ENCODE assay signal across 11 cellular contexts in the genomic region with DNA sequence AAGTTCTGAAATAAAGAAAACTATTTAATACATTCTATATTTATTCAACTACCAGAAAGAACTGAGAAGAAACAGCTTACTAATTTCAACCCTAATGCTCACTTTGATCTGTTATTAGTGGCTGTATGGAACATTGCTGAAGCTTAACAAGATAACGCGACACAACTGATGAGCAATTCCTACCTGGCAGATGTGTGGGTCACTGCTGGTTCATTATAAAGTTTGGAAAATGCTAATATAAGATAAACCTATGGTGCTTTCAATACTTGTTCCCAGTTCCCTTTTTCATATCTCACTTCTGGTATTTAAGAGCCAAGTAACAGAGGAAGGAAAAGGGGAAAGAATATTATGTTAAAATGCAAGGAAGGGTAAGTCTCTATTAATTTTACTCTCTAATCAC. TPM values are rescaled to one million over a fixed set of nuclear protein-coding genes. Genes with fewer than 3 reads are reported as not detected.
DNase-seq lines count a peak whose midpoint lies in the region; ATAC-seq, FAIRE-seq and TF ChIP-seq lines count a peak whose summit lies in the region.
"Had no signal": no experiment of that assay in that cellular context is flagged by ENCODE, and none has a peak within 500 bp of the region (broad histone marks: within the 10 kb centered on the region; RNA-seq: fewer than 3 reads in every experiment).

No MANE protein-coding gene starts in this region.

- no peak overlapping the region for H2BK120ac ChIP-seq in neuronal stem cell (ENCODE audit: low read depth, low read length)

- no peak overlapping the region for H2BK15ac ChIP-seq in neuronal stem cell (ENCODE audit: low read length)

- no peak overlapping the region for H4K91ac ChIP-seq in neuronal stem cell (ENCODE audit: low read depth, low read length, poor library complexity)

- no peaks in the 10 kb centered on the region; the same call in 1 of the 2 replicates for H4K20me1 ChIP-seq in K562 (replicated peaks; ENCODE audit: control insufficient read depth, insufficient read depth, low read length)

- H3K79me1 ChIP-seq in neuronal stem cell (ENCODE audit: low read depth, low read length) = peaks cover 1% of the 10 kb centered on the region

- no peak overlapping the region for H4K8ac ChIP-seq in neuronal stem cell (ENCODE audit: low read depth, low read length)

- intact Hi-C loops in K562 (cut with micrococcal nuclease) (no loop called here), breast epithelium (cut with DNase I; ENCODE audit: low total_unique reads) (no loop called here)

- no peaks in the 10 kb centered on the region for H3K9me3 ChIP-seq in K562 (replicated peaks; ENCODE audit: control insufficient read depth, insufficient read depth, low read depth, low read length)
- no peaks in the 10 kb centered on the region for H3K9me3 ChIP-seq in neuronal stem cell (replicated peaks in 1 of 2; ENCODE audit: control insufficient read depth in 2 of 2, insufficient read depth in 1 of 2, low read depth in 1 of 2, low read length in 2 of 2)
- H3K9me3 ChIP-seq in breast epithelium = no peaks in the 10 kb centered on the region

- H3K9me1 ChIP-seq in K562 (ENCODE audit: control insufficient read depth, insufficient read depth, low read length) = no peaks in the 10 kb centered on the region

- POLR2A ChIA-PET in K562 (lab: Yijun Ruan, JAX) = interaction anchor here (0.6 to 5.7 kb wide), 3 partner anchors 10 to 1858 kb away, joined by 5 to 40 read pairs (median 5); a partner anchor contains a TSS

- no peak for TF ChIP-seq POLR2A in K562 (conservative IDR thresholded peaks at IDR 0.05)
- no peak for TF ChIP-seq POLR2A in breast epithelium (IDR thresholded peaks at IDR 0.05)

- no peak for TF ChIP-seq EP300 in K562 (IDR thresholded peaks at IDR 0.05; ENCODE audit: low read length)

- no peak overlapping the region for H3K4ac ChIP-seq in neuronal stem cell (ENCODE audit: low read length)

- H2BK12ac ChIP-seq in neuronal stem cell (ENCODE audit: low read length) = no peak overlapping the region

- H3K79me2 ChIP-seq in K562 (ENCODE audit: control insufficient read depth, insufficient read depth, low read length) = peaks cover 96% of the 10 kb centered on the region

- peaks cover 0 to 19% of the 10 kb centered on the region in 2 experiments; a peak in 3 of 5 replicates for H3K4me1 ChIP-seq in K562 (replicated peaks in 1 of 2; ENCODE audit: control insufficient read depth in 2 of 2, insufficient read depth in 2 of 2, low read length in 2 of 2)
- H3K4me1 ChIP-seq in neuronal stem cell (ENCODE audit: control insufficient read depth in 2 of 2, insufficient read depth in 1 of 2, low read depth in 1 of 2, low read length in 2 of 2) = no peaks in the 10 kb centered on the region
- H3K4me1 ChIP-seq in breast epithelium = no peaks in the 10 kb centered on the region

- CTCF ChIA-PET in K562 (lab: Yijun Ruan, JAX; ENCODE audit: low intra/inter-chr PET ratio) = no interaction called here

- H2BK5ac ChIP-seq in neuronal stem cell (ENCODE audit: low read length) = no peak overlapping the region

- no peak overlapping the region for H3K23ac ChIP-seq in neuronal stem cell (ENCODE audit: low read depth, low read length, poor library complexity)

- no peak overlapping the region for H3K27ac ChIP-seq in K562 (ENCODE audit: extremely low read depth, low read depth, low read length)
- no peak overlapping the region for H3K27ac ChIP-seq in neuronal stem cell (replicated peaks; ENCODE audit: low read length)
- no peak overlapping the region for H3K27ac ChIP-seq in breast epithelium

- no peak overlapping the region for H3K4me3 ChIP-seq in K562
- H3K4me3 ChIP-seq in neuronal stem cell (ENCODE audit: low read length in 2 of 2) = no peak overlapping the region
- H3K4me3 ChIP-seq in breast epithelium = no peak overlapping the region

- no peak overlapping the region for H3K14ac ChIP-seq in neuronal stem cell (ENCODE audit: low read length)

- no peak overlapping the region for H2AK5ac ChIP-seq in neuronal stem cell (ENCODE audit: low read depth, low read length)

- peaks cover 96% of the 10 kb centered on the region for H3K36me3 ChIP-seq in K562 (ENCODE audit: control insufficient read depth, insufficient read depth, low read length)
- peaks cover 8 to 17% of the 10 kb centered on the region in 2 donors for H3K36me3 ChIP-seq in neuronal stem cell (replicated peaks in 1 of 2; ENCODE audit: control insufficient read depth in 2 of 2, insufficient read depth in 2 of 2, low read length in 2 of 2)
- no peaks in the 10 kb centered on the region for H3K36me3 ChIP-seq in breast epithelium

- 94% methylated on average over 2 of the region's 2 CpGs for WGBS in K562 (ENCODE audit: insufficient coverage, low coverage, missing lambda C conversion rate)
- WGBS in neuronal stem cell (ENCODE audit: extremely low coverage in 2 of 2, insufficient read length in 2 of 2, insufficient replicate concordance in 1 of 2), 2 donors = no CpG with 5 or more reads among the region's 2 CpGs

- in situ Hi-C loops in K562 (cut with MboI) = no loop called here

- no TSS peak for BruUV-seq in K562 (replicated peaks; lab: Mats Ljungman, UMichigan)

- no peak overlapping the region for H3K9ac ChIP-seq in K562 (ENCODE audit: insufficient read depth in 1 of 2, low read depth in 2 of 2, low read length in 2 of 2)
- no peak overlapping the region for H3K9ac ChIP-seq in neuronal stem cell (ENCODE audit: low read depth, low read length, poor library complexity)

- TF ChIP-seq CTCF in K562 (IDR thresholded peaks at IDR 0.05 in 2 of 3, conservative IDR thresholded peaks at IDR 0.05 in 1 of 3; ENCODE audit: insufficient read depth in 2 of 3, low read depth in 1 of 3, low read length in 3 of 3) (no peak), breast epithelium (IDR thresholded peaks at IDR 0.05) (no peak), D721Med (IDR thresholded peaks at IDR 0.05; ENCODE audit: insufficient read depth, missing control alignments) (no peak)

- no peak overlapping the region for H2AFZ ChIP-seq in K562 (ENCODE audit: low read depth, low read length)
- no peak overlapping the region for H2AFZ ChIP-seq in neuronal stem cell (ENCODE audit: low read length)

- TF ChIP-seq RAD21 in K562 (CRISPR knock-in tag; conservative IDR thresholded peaks at IDR 0.05 in 1 of 2, IDR thresholded peaks at IDR 0.05 in 1 of 2) = no peak

- H3K18ac ChIP-seq in neuronal stem cell (ENCODE audit: low read length) = no peak overlapping the region

- peak; percentile 80 for FAIRE-seq in GM18507 (lab: Jason Lieb, UNC)
- FAIRE-seq in K562 (lab: Jason Lieb, UNC) = no peak
- FAIRE-seq in D721Med (lab: Jason Lieb, UNC) = no peak

- H3K27me3 ChIP-seq in K562 (ENCODE audit: control insufficient read depth in 2 of 2, insufficient read depth in 2 of 2, low read length in 2 of 2) (no peaks in the 10 kb centered on the region), neuronal stem cell (ENCODE audit: control insufficient read depth in 3 of 3, insufficient read depth in 3 of 3, low read depth in 1 of 3, low read length in 3 of 3) (no peaks in the 10 kb centered on the region), breast epithelium (no peaks in the 10 kb centered on the region)

- DNase-seq in GM18507 (ENCODE audit: extremely low spot score, insufficient read length, low read depth) = no peak
- DNase-seq in K562 (ENCODE audit: extremely low read depth in 1 of 4, low spot score in 3 of 4) = no peak
- DNase-seq in neuronal stem cell (ENCODE audit: low spot score) = no peak
- DNase-seq in breast epithelium (ENCODE audit: low spot score in 2 of 2) = no peak
- DNase-seq in D721Med (ENCODE audit: insufficient read length, low spot score) = no peak
- DNase-seq in C1 segment of cervical spinal cord (lab: John Stamatoyannopoulos, UW) = no peak
- DNase-seq: mammary epithelial cell; stimulated activated CD4-positive, alpha-beta T cell treated with anti-CD3 and anti-CD28 coated beads, Interleukin-4, amount 100 ng/mL, for 1 hour had no signal

- H3K4me2 ChIP-seq in K562 (ENCODE audit: insufficient read depth, low read length) (no peak overlapping the region), neuronal stem cell (ENCODE audit: insufficient read depth, low read length, poor library complexity, severe bottlenecking) (no peak overlapping the region)

- ATAC-seq in GM21515 (IDR thresholded peaks at IDR 0.05; ENCODE audit: unreplicated experiment) = peak; percentile 63
- ATAC-seq in HG03280 (IDR thresholded peaks at IDR 0.05; ENCODE audit: unreplicated experiment) = peak; percentile 46
- no peak for ATAC-seq in K562
- ATAC-seq: activated naive CD4-positive, alpha-beta T cell treated with anti-CD3 and anti-CD28 coated beads, Interleukin-2, amount 50 U/mL, for 72 hours had no signal

TF ChIP-seq in K562, 482 proteins besides CTCF, POLR2A, EP300 and RAD21:
- TF ChIP-seq KDM4B (IDR thresholded peaks at IDR 0.05; ENCODE audit: borderline replicate concordance in 2 of 2, low read depth in 1 of 2) (no peak), TCF3 (CRISPR knock-in tag; IDR thresholded peaks at IDR 0.05) (no peak), SPI1 (IDR thresholded peaks at IDR 0.05; ENCODE audit: borderline replicate concordance, low read depth, low read length) (peak; percentile 25; the same call in 1 of the 2 replicates), BMI1 (IDR thresholded peaks at IDR 0.05; ENCODE audit: low read length) (no peak), ADNP (tag; IDR thresholded peaks at IDR 0.05) (no peak)

RNA-seq across cellular contexts. Expression of a gene that starts 10.5 kb away (rescaled TPM):
- 294 and 379 TPM in 2 replicates for total RNA-seq in K562 (2011; cell fraction: chromatin; rRNA removed; ENCODE audit: low replicate concordance)
- total RNA-seq in K562 (2011; cell fraction: nucleolus; rRNA removed) = 320 and 363 TPM in 2 replicates
- total RNA-seq in K562 (2011; cell fraction: nucleoplasm; rRNA removed) = 387 and 390 TPM in 2 replicates
- total RNA-seq in K562 (2014; rRNA removed) = 113 and 115 TPM in 2 replicates
- 187 and 206 TPM in 2 replicates for total RNA-seq in K562 (2014; rRNA removed; fragmentation: Illumina TruSeq; extraction: Trizol)
- 201 and 205 TPM in 2 replicates for total RNA-seq in K562 (2015; rRNA removed; fragmentation: Illumina TruSeq; extraction: Trizol)
- 162 and 170 TPM in 2 replicates for total RNA-seq in K562 (2021)
- 148 and 304 TPM in 2 replicates for polyA plus RNA-seq in K562 (2011; rRNA removed)
- 120 and 135 TPM in 2 replicates for polyA plus RNA-seq in K562 (2011; cell fraction: cytosol; rRNA removed)
- 81.1 and 102 TPM in 2 replicates for polyA plus RNA-seq in K562 (2011; cell fraction: nucleus; rRNA removed)
- 217 and 283 TPM in 2 replicates for polyA plus RNA-seq in K562 (2012)
- 148 and 160 TPM in 2 replicates for polyA plus RNA-seq in K562 (2014; fragmentation: Illumina TruSeq; extraction: Trizol)
- 100 to 1,000 TPM; 350 to 403 TPM for polyA plus RNA-seq in K562 (2014; fragmentation: Nextera tagmentation; extraction: Ambion mirVana)
- 137 and 141 TPM in 2 replicates for polyA plus RNA-seq in K562 (2014; rRNA removed)
- polyA minus RNA-seq in K562 (2011; rRNA and poly(A)+ RNA removed) = 161 and 254 TPM in 2 replicates
- polyA minus RNA-seq in K562 (2011; cell fraction: cytosol; rRNA and poly(A)+ RNA removed) = 100 and 143 TPM in 2 replicates
- polyA minus RNA-seq in K562 (2011; cell fraction: nucleus; rRNA and poly(A)+ RNA removed) = 156 and 191 TPM in 2 replicates
- 63.6 TPM for polyA plus RNA-seq in neuronal stem cell (2013, experiment 1 of 2)
- polyA plus RNA-seq in neuronal stem cell (2013, experiment 2 of 2) = 61.4 TPM
- 100 to 1,000 TPM in 1 of 3 donors, 10 to 100 TPM in 2; 56.0 to 103 (median 64.1) TPM for total RNA-seq in breast epithelium
